11 cellular contexts compared by ENCODE assay signal in genomic region chr12:128794661-128795529, GRCh38. TPM values are rescaled to one million over a fixed set of nuclear protein-coding genes. Genes with fewer than 3 reads are reported as not detected.
DNase-seq lines count a peak whose midpoint lies in the region; ATAC-seq and TF ChIP-seq lines count a peak whose summit lies in the region.
"Had no signal": no experiment of that assay in that cellular context is flagged by ENCODE, and none has a peak within 500 bp of the region (broad histone marks: within the 10 kb centered on the region; RNA-seq: fewer than 3 reads in every experiment).

No MANE protein-coding gene starts in this region.

- no peak overlapping the region for H3K23ac ChIP-seq in H9 (ENCODE audit: insufficient read length, low read depth, low read length)

- H3K27ac Mint-ChIP-seq in CD14-positive monocyte (peak overlapping the region; percentile 71 to 96 (median 91)), H9 (no peak overlapping the region)

- ATAC-seq in GM18907 (IDR thresholded peaks at IDR 0.05; ENCODE audit: unreplicated experiment) (peak; percentile 54), HG03354 (IDR thresholded peaks at IDR 0.05; ENCODE audit: poor library complexity, severe bottlenecking, unreplicated experiment) (peak; percentile 47)

- no peaks in the 10 kb centered on the region for H3K79me2 ChIP-seq in H9 (ENCODE audit: insufficient read depth, low read length)
- H3K79me2 ChIP-seq: hepatocyte had no signal

- H3K56ac ChIP-seq in H9 (ENCODE audit: insufficient read length, low read depth, low read length) = no peak overlapping the region

- no peak overlapping the region for H3K14ac ChIP-seq in H9 (ENCODE audit: insufficient read depth, low read length)

- no peak overlapping the region for H4K8ac ChIP-seq in H9 (replicated peaks; ENCODE audit: insufficient read length, low read depth, low read length)

- peaks cover 0 to 39% (median 19%) of the 10 kb centered on the region in 4 donors for H3K36me3 ChIP-seq in transverse colon

- H2BK15ac ChIP-seq in H9 (ENCODE audit: low read depth, low read length) = no peak overlapping the region

- no peak overlapping the region for H2BK20ac ChIP-seq in H9 (ENCODE audit: low read depth, low read length, poor library complexity, severe bottlenecking)

- no peak overlapping the region for H4K91ac ChIP-seq in H9 (ENCODE audit: insufficient read length, low read depth, low read length)

- DNase-seq in CD14-positive monocyte (ENCODE audit: low spot score) = no peak
- DNase-seq in DMS 273 (lab: John Stamatoyannopoulos, UW; ENCODE audit: unreplicated experiment) = no peak
- no peak for DNase-seq in H9
- no peak for DNase-seq in activated effector memory CD4-positive, alpha-beta T cell treated with anti-CD3 and anti-CD28 coated beads, Interleukin-2, amount 50 U/mL, for 16 hours
- no peak for DNase-seq in transverse colon
- DNase-seq: cerebellar nuclear complex had no signal

- H3K27me3 Mint-ChIP-seq in CD14-positive monocyte (ENCODE audit: low read depth in 3 of 3) (peaks cover 0 to 1% (median 0%) of the 10 kb centered on the region in 3 donors), H9 (ENCODE audit: low read depth) (peaks cover 1% of the 10 kb centered on the region; the same call in 1 of the 2 replicates)

- H2BK120ac ChIP-seq in H9 (ENCODE audit: low read depth, low read length, poor library complexity, severe bottlenecking) = no peak overlapping the region

- H3K23me2 ChIP-seq in H9 (ENCODE audit: insufficient read length, low read depth, low read length, poor library complexity, severe bottlenecking) = no peaks in the 10 kb centered on the region

- H3T11ph ChIP-seq in H9 (ENCODE audit: low read length) = no peak overlapping the region

- H2AFZ ChIP-seq in H9 (ENCODE audit: low read length) = no peak overlapping the region
- H2AFZ ChIP-seq: hepatocyte had no signal

- peaks cover 75% of the 10 kb centered on the region for H3K4me1 Mint-ChIP-seq in CD14-positive monocyte
- H3K4me1 Mint-ChIP-seq in H9 = peaks cover 14 to 22% of the 10 kb centered on the region in 2 experiments

- TF ChIP-seq CTCF in CD14-positive monocyte (IDR thresholded peaks at IDR 0.05) (no peak), H9 (conservative IDR thresholded peaks at IDR 0.05) (no peak), transverse colon (IDR thresholded peaks at IDR 0.05) (no peak)

- no peak overlapping the region for H3K9ac ChIP-seq in H9 (ENCODE audit: extremely low read depth, insufficient read length, low read length)

- H3K79me1 ChIP-seq in H9 (ENCODE audit: insufficient read depth, low read depth, low read length, poor library complexity, severe bottlenecking) = no peaks in the 10 kb centered on the region

- H3K9me3 Mint-ChIP-seq in CD14-positive monocyte (peaks cover 0 to 2% (median 0%) of the 10 kb centered on the region in 7 donors), H9 (no peaks in the 10 kb centered on the region)

- H3K4ac ChIP-seq in H9 (ENCODE audit: low read depth, low read length) = no peak overlapping the region

- H3K4me1 ChIP-seq in H9 (ENCODE audit: insufficient read depth, low read length) = no peaks in the 10 kb centered on the region
- H3K4me1 ChIP-seq in transverse colon = no peaks in the 10 kb centered on the region

- H3K27me3 ChIP-seq in H9 (ENCODE audit: insufficient read depth, low read length) = no peaks in the 10 kb centered on the region
- H3K27me3 ChIP-seq in transverse colon = no peaks in the 10 kb centered on the region
- H3K27me3 ChIP-seq: hepatocyte had no signal

- no peak overlapping the region for H2BK5ac ChIP-seq in H9 (ENCODE audit: insufficient read length, low read length)

- TF ChIP-seq EP300 in transverse colon (IDR thresholded peaks at IDR 0.05; ENCODE audit: low read depth) = no peak

- H4K20me1 ChIP-seq in H9 (ENCODE audit: control insufficient read depth, insufficient read depth, insufficient read length) = no peaks in the 10 kb centered on the region

- no CpG with 5 or more reads among the region's 20 CpGs for WGBS in H9 (ENCODE audit: extremely low coverage, insufficient read length, low lambda C conversion rate)
- 82% methylated on average over 20 of the region's 20 CpGs; no CpG with 5 or more reads in 1 of the 2 donors for WGBS in transverse colon (ENCODE audit: low coverage in 1 of 2), 2 donors

- H2BK12ac ChIP-seq in H9 (ENCODE audit: insufficient read length, low read depth, low read length) = no peak overlapping the region

- H3K36me3 Mint-ChIP-seq in CD14-positive monocyte (peaks cover 75 to 90% of the 10 kb centered on the region in 2 donors), H9 (ENCODE audit: insufficient read depth in 1 of 3, low read depth in 3 of 3) (peaks cover 42 to 86% (median 86%) of the 10 kb centered on the region in 3 experiments)

- in situ Hi-C loops in transverse colon (cut with MboI; ENCODE audit: low pct_ligation_motif_present in 1 of 4, low pct_unique_long_range_greater_than_20kb in 1 of 4, low sequenced_read_pairs in 3 of 4) = loop anchor here in 2 of 4 donors (25.0 kb wide), 1 partner anchor 1117 kb away; the partner anchor contains the start of gene TMEM132D (in 2 of the 2)

- no peak for TF ChIP-seq POLR2A in transverse colon (IDR thresholded peaks at IDR 0.05)

- H3K4me3 ChIP-seq in transverse colon = no peak overlapping the region
- H3K4me3 ChIP-seq: hepatocyte had no signal

- H4K5ac ChIP-seq in H9 (ENCODE audit: insufficient read length, low read depth, low read length) = no peak overlapping the region

- H3K18ac ChIP-seq in H9 (ENCODE audit: insufficient read length, low read depth, low read length) = no peak overlapping the region

- no peak overlapping the region for H2AK5ac ChIP-seq in H9 (ENCODE audit: insufficient read length, low read length)

- H3K9me3 ChIP-seq in H9 (ENCODE audit: control insufficient read depth, low read depth, low read length) = no peaks in the 10 kb centered on the region
- no peaks in the 10 kb centered on the region for H3K9me3 ChIP-seq in transverse colon

- intact Hi-C loops in CD14-positive monocyte (cut with micrococcal nuclease) (no loop called here), transverse colon (cut with DNase I; ENCODE audit: low total_unique reads) (no loop called here)

- peak overlapping the region in 1 of 2 donors; percentile 84 for H3K4me3 Mint-ChIP-seq in CD14-positive monocyte
- no peak overlapping the region for H3K4me3 Mint-ChIP-seq in H9

- no peak overlapping the region for H3K4me2 ChIP-seq in H9 (ENCODE audit: insufficient read depth, insufficient read length, low read length)
- H3K4me2 ChIP-seq: hepatocyte had no signal

- peak overlapping the region; percentile 7 for H3K27ac ChIP-seq in cingulate gyrus (ENCODE audit: low read depth, low read length)
- no peak overlapping the region for H3K27ac ChIP-seq in H9 (ENCODE audit: insufficient read length, low read depth, low read length)
- H3K27ac ChIP-seq in transverse colon = no peak overlapping the region
- H3K27ac ChIP-seq: hepatocyte had no signal

RNA-seq across cellular contexts. Expression of gene SLC15A4, which starts 28.9 kb away (rescaled TPM):
- polyA plus RNA-seq in CD14-positive monocyte = 10 to 100 TPM in 1 of 2 donors, 1 to 10 TPM in 1; 5.4 to 14.8 TPM
- total RNA-seq in H9 (2021) (21.6 and 23.0 TPM in 2 replicates), transverse colon (10 to 100 TPM; 13.1 to 41.2 (median 32.7) TPM)

RNA-seq across cellular contexts. Expression of gene GLT1D1, which starts 58.4 kb away (rescaled TPM):
- 10 to 100 TPM; 40.6 to 55.6 TPM for polyA plus RNA-seq in CD14-positive monocyte
- total RNA-seq in H9 (2021) (6.7 and 7.0 TPM in 2 replicates), transverse colon (not detected)
- total RNA-seq: myocyte had no signal

Comparison
In these comparisons a context has a peak if more than half of its experiments do, and no peak if none do; other contexts are left out.
1. H3K27ac Mint-ChIP-seq: peak in CD14-positive monocyte (7 of 7); none in H9 (0 of 3).